Comparison of ENCODE assay signal across 12 cellular contexts in genomic region chr11:36300651-36301050, GRCh38. TPM values are rescaled to one million over a fixed set of nuclear protein-coding genes. Genes with fewer than 3 reads are reported as not detected.
DNase-seq lines count a peak whose midpoint lies in the region; ATAC-seq and TF ChIP-seq lines count a peak whose summit lies in the region.
"Had no signal": no experiment of that assay in that cellular context is flagged by ENCODE, and none has a peak within 500 bp of the region (broad histone marks: within the 10 kb centered on the region; RNA-seq: fewer than 3 reads in every experiment).

No MANE protein-coding gene starts in this region.

- intact Hi-C loops in posterior cingulate gyrus (cut with DNase I) = loop anchor here (5.0 kb wide), 1 partner anchor 77 kb away; no protein-coding TSS in a partner anchor

- CTCF ChIA-PET in SK-N-SH (lab: Yijun Ruan, JAX) = interaction anchor here (1.0 to 2.0 kb wide), 7 partner anchors 8 to 192 kb away, joined by 3 to 9 read pairs (median 4); no protein-coding TSS in a partner anchor

- H3K36me3 ChIP-seq in SK-N-SH (replicated peaks in 1 of 2; ENCODE audit: control insufficient read depth in 1 of 2, insufficient read depth in 2 of 2, low read length in 1 of 2) = no peaks in the 10 kb centered on the region

- POLR2A ChIA-PET in SK-N-SH (lab: Yijun Ruan, JAX) = interaction anchor here (1.5 kb wide), 1 partner anchor 178 kb away, joined by 3 read pairs; no protein-coding TSS in a partner anchor

- H3K4me1 ChIP-seq in SK-N-SH (ENCODE audit: control insufficient read depth in 1 of 2, insufficient read depth in 2 of 2, low read depth in 1 of 2, low read length in 1 of 2) = peaks cover 0 to 7% of the 10 kb centered on the region in 2 experiments; a peak in 2 of 4 replicates

- ATAC-seq in GM18861 (IDR thresholded peaks at IDR 0.05; ENCODE audit: unreplicated experiment) (no peak), HG02973 (IDR thresholded peaks at IDR 0.05; ENCODE audit: unreplicated experiment) (no peak)
- ATAC-seq: activated CD4-positive, alpha-beta T cell treated with anti-CD3 and anti-CD28 coated beads for 36 hours; CD8-positive, alpha-beta T cell had no signal

- TF ChIP-seq CTCF in SK-N-SH (IDR thresholded peaks at IDR 0.05) = no peak

- no peaks in the 10 kb centered on the region for H3F3A ChIP-seq in SK-N-SH (replicated peaks; ENCODE audit: insufficient read depth)

- 50% methylated on average over 3 of the region's 3 CpGs for WGBS in SK-N-SH (ENCODE audit: low lambda C conversion rate)

- no peak overlapping the region for H3K4me2 ChIP-seq in SK-N-SH

- H3K79me2 ChIP-seq in SK-N-SH (ENCODE audit: insufficient read depth) = no peaks in the 10 kb centered on the region

- no peaks in the 10 kb centered on the region for H3K27me3 ChIP-seq in SK-N-SH (ENCODE audit: insufficient read depth)

- DNase-seq in GM03348 (ENCODE audit: low spot score) (peak; percentile 33), SK-N-SH (no peak), globus pallidus (ENCODE audit: low spot score) (peak; percentile 79), posterior cingulate gyrus (peak; percentile 21 to 95 (median 62)), ecto neural progenitor cell (ENCODE audit: low spot score) (no peak), NCI-H1930 (lab: John Stamatoyannopoulos, UW) (no peak)
- DNase-seq: activated CD4-positive, alpha-beta T cell treated with anti-CD3 and anti-CD28 coated beads for 36 hours; CD8-positive, alpha-beta T cell; nephron progenitor cell; SIG-M5 had no signal

- H3K4me3 ChIP-seq in SK-N-SH (ENCODE audit: low read depth in 2 of 2, low read length in 1 of 2) = no peak overlapping the region

- H2AFZ ChIP-seq in SK-N-SH (ENCODE audit: low read depth) = no peak overlapping the region

- no peaks in the 10 kb centered on the region for H4K20me1 ChIP-seq in SK-N-SH (ENCODE audit: insufficient read depth)

- no peak overlapping the region for H3K27ac ChIP-seq in SK-N-SH (ENCODE audit: low read depth in 2 of 2, low read length in 1 of 2)

- no peaks in the 10 kb centered on the region for H3K9me2 ChIP-seq in SK-N-SH

- no peak for TF ChIP-seq EP300 in SK-N-SH (IDR thresholded peaks at IDR 0.05; ENCODE audit: borderline replicate concordance in 1 of 2, low read depth in 1 of 2, low read length in 1 of 2)

- no peak for TF ChIP-seq RAD21 in SK-N-SH (IDR thresholded peaks at IDR 0.05; ENCODE audit: low read length)

- no peak overlapping the region for H3K9ac ChIP-seq in SK-N-SH

- H3K9me3 ChIP-seq in SK-N-SH = no peaks in the 10 kb centered on the region

TF ChIP-seq in SK-N-SH, 30 proteins besides CTCF, POLR2A, EP300 and RAD21:
- TF ChIP-seq NFIC (IDR thresholded peaks at IDR 0.05; ENCODE audit: borderline replicate concordance) = peak; percentile 56
- no peak for TF ChIP-seq ELF1 (IDR thresholded peaks at IDR 0.05)

RNA-seq across cellular contexts. Expression of gene PRR5L, which starts 4.6 kb away (rescaled TPM):
- 0.29 and 0.46 TPM in 2 replicates for polyA plus RNA-seq in SK-N-SH (2012; rRNA removed)
- 0.24 and 0.26 TPM in 2 replicates for polyA plus RNA-seq in SK-N-SH (2012; cell fraction: cytosol; rRNA removed)
- 1.0 and 2.1 TPM in 2 replicates for polyA plus RNA-seq in SK-N-SH (2012; cell fraction: nucleus; rRNA removed)

RNA-seq across cellular contexts. Expression of gene COMMD9, which starts 11.4 kb away (rescaled TPM):
- 44.2 and 48.2 TPM in 2 replicates for polyA plus RNA-seq in SK-N-SH (2012; rRNA removed)
- polyA plus RNA-seq in SK-N-SH (2012; cell fraction: cytosol; rRNA removed) = 33.6 and 40.0 TPM in 2 replicates
- 50.2 and 59.4 TPM in 2 replicates for polyA plus RNA-seq in SK-N-SH (2012; cell fraction: nucleus; rRNA removed)

Comparison
In these comparisons a context has a peak if more than half of its experiments do, and no peak if none do; other contexts are left out.
1. DNase-seq: peak in GM03348 (single experiment), globus pallidus (single experiment) and posterior cingulate gyrus (10 of 10); none in SK-N-SH (single experiment), ecto neural progenitor cell (single experiment) and NCI-H1930 (0 of 2).